Comparison of ENCODE assay signal across 13 cellular contexts in the genomic region with DNA sequence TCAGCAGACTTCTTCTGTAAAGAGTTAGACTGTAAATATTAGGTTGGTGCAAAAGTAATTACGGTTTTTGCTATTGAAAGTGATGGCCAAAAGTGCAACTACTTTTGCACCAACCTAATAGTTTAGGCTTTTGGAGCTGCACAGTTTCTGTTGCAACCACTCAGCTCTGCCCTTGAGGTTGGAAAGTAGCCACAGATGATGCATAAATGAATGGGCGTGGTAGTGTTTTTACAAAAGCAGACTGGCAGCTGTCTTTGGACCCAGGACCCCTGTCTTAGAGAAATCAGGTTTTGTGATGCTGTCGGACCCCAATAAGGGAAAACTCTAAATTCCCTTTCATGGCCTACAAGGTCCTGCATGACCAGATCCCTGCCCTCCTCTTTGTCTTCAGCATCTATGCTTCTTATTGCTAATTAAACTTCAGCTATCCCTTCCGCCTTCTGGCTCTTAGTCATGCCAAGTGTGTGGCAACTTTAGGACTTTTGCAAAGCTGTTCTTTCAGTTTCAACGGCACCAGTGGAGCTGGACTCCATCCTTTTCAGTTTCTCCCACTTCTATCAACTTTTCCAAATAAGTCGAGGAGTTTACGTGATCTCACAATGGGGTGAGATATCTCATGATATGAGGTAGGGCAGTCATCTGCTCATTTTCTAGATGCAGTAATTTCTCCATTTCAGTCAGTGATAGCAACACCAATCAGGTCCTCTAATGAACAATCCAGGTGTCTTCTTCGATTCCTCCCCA.
DNase-seq lines count a peak whose midpoint lies in the region; ATAC-seq and TF ChIP-seq lines count a peak whose summit lies in the region.
"Had no signal": no experiment of that assay in that cellular context is flagged by ENCODE, and none has a peak within 500 bp of the region (broad histone marks: within the 10 kb centered on the region; RNA-seq: fewer than 3 reads in every experiment).

No MANE protein-coding gene starts in this region.

- peak; percentile 16 for DNase-seq in activated CD4-positive, alpha-beta T cell treated with anti-CD3 and anti-CD28 coated beads, Interleukin-2, amount 10 ng/mL, durations not matched to agents 7 days and 5 days
- DNase-seq in activated CD4-positive, alpha-beta T cell treated with anti-CD3 and anti-CD28 coated beads, Interleukin-2, amount 50 U/mL, for 4 hours, result no peak
- DNase-seq in GM20000 (ENCODE audit: low spot score) (peak; percentile 20), NCI-H2196 (lab: John Stamatoyannopoulos, UW; ENCODE audit: unreplicated experiment) (no peak), COLO829 (ENCODE audit: low spot score) (no peak)
- peak; percentile 58 for DNase-seq in activated CD8-positive, alpha-beta T cell treated with anti-CD3 and anti-CD28 coated beads, Interleukin-2, amount 10 ng/mL, durations not matched to agents 7 days and 5 days
- DNase-seq: foreskin keratinocyte, NCI-H524, T-helper 9 cell, transverse colon had no signal

- H3K27ac ChIP-seq in neutrophil, result peak overlapping the region; percentile 25
- H3K27ac ChIP-seq: foreskin keratinocyte, skin epidermis, transverse colon had no signal

- peaks cover 36% of the 10 kb centered on the region for H3K4me1 Mint-ChIP-seq in activated CD4-positive, alpha-beta T cell treated with anti-CD3 and anti-CD28 coated beads, Interleukin-2, amount 10 ng/mL, durations not matched to agents 7 days and 5 days
- H3K4me1 Mint-ChIP-seq in activated CD8-positive, alpha-beta T cell treated with anti-CD3 and anti-CD28 coated beads, Interleukin-2, amount 10 ng/mL, durations not matched to agents 7 days and 5 days (ENCODE audit: low read depth), result peaks cover 40% of the 10 kb centered on the region

- TF ChIP-seq CTCF in GM20000 (IDR thresholded peaks at IDR 0.05; ENCODE audit: extremely low read depth, missing control alignments), result no peak
- TF ChIP-seq CTCF in neutrophil (IDR thresholded peaks at IDR 0.05), result no peak

- POLR2A ChIA-PET in activated CD4-positive, alpha-beta T cell treated with anti-CD3 and anti-CD28 coated beads, Interleukin-2, amount 10 ng/mL, durations not matched to agents 7 days and 5 days (lab: Charles Lee), result no interaction called here
- POLR2A ChIA-PET in activated CD8-positive, alpha-beta T cell treated with anti-CD3 and anti-CD28 coated beads, Interleukin-2, amount 10 ng/mL, durations not matched to agents 7 days and 5 days (lab: Charles Lee), result interaction anchor here (0.6 kb wide), 1 partner anchor 12 kb away, joined by 3 read pairs; no protein-coding TSS in a partner anchor

- no peaks in the 10 kb centered on the region for H3K9me3 ChIP-seq in neutrophil
- H3K9me3 ChIP-seq: transverse colon had no signal

- peaks cover 48% of the 10 kb centered on the region for H3K36me3 Mint-ChIP-seq in activated CD4-positive, alpha-beta T cell treated with anti-CD3 and anti-CD28 coated beads, Interleukin-2, amount 10 ng/mL, durations not matched to agents 7 days and 5 days (ENCODE audit: low read depth)
- H3K36me3 Mint-ChIP-seq in activated CD8-positive, alpha-beta T cell treated with anti-CD3 and anti-CD28 coated beads, Interleukin-2, amount 10 ng/mL, durations not matched to agents 7 days and 5 days (ENCODE audit: low read depth), result peaks cover 39% of the 10 kb centered on the region

- no peaks in the 10 kb centered on the region for H3K9me3 Mint-ChIP-seq in activated CD4-positive, alpha-beta T cell treated with anti-CD3 and anti-CD28 coated beads, Interleukin-2, amount 10 ng/mL, durations not matched to agents 7 days and 5 days
- H3K9me3 Mint-ChIP-seq in activated CD8-positive, alpha-beta T cell treated with anti-CD3 and anti-CD28 coated beads, Interleukin-2, amount 10 ng/mL, durations not matched to agents 7 days and 5 days (ENCODE audit: insufficient read depth), result no peaks in the 10 kb centered on the region

- peaks cover 5 to 20% of the 10 kb centered on the region in 2 experiments for H3K4me1 ChIP-seq in neutrophil (ENCODE audit: control insufficient read depth in 1 of 2, insufficient read depth in 1 of 2, low read depth in 1 of 2, low read length in 1 of 2)
- H3K4me1 ChIP-seq: foreskin keratinocyte, transverse colon had no signal

- H3K27me3 Mint-ChIP-seq in activated CD4-positive, alpha-beta T cell treated with anti-CD3 and anti-CD28 coated beads, Interleukin-2, amount 10 ng/mL, durations not matched to agents 7 days and 5 days, result no peaks in the 10 kb centered on the region
- H3K27me3 Mint-ChIP-seq in activated CD8-positive, alpha-beta T cell treated with anti-CD3 and anti-CD28 coated beads, Interleukin-2, amount 10 ng/mL, durations not matched to agents 7 days and 5 days (ENCODE audit: low read depth), result no peaks in the 10 kb centered on the region

- no peaks in the 10 kb centered on the region for H3K27me3 ChIP-seq in neutrophil
- H3K27me3 ChIP-seq: foreskin keratinocyte, transverse colon had no signal

- ATAC-seq in activated CD8-positive, alpha-beta T cell treated with anti-CD3 and anti-CD28 coated beads, Interleukin-2, amount 10 ng/mL, durations not matched to agents 7 days and 5 days, result peak; percentile 58
- ATAC-seq in HG02885 (IDR thresholded peaks at IDR 0.05; ENCODE audit: poor library complexity, unreplicated experiment), result no peak
- ATAC-seq: foreskin keratinocyte had no signal

- H3K27ac Mint-ChIP-seq in activated CD4-positive, alpha-beta T cell treated with anti-CD3 and anti-CD28 coated beads, Interleukin-2, amount 10 ng/mL, durations not matched to agents 7 days and 5 days, result no peak overlapping the region
- peak overlapping the region; percentile 85 for H3K27ac Mint-ChIP-seq in activated CD8-positive, alpha-beta T cell treated with anti-CD3 and anti-CD28 coated beads, Interleukin-2, amount 10 ng/mL, durations not matched to agents 7 days and 5 days

- H3K4me3 Mint-ChIP-seq in activated CD4-positive, alpha-beta T cell treated with anti-CD3 and anti-CD28 coated beads, Interleukin-2, amount 10 ng/mL, durations not matched to agents 7 days and 5 days, result no peak overlapping the region
- H3K4me3 Mint-ChIP-seq in activated CD8-positive, alpha-beta T cell treated with anti-CD3 and anti-CD28 coated beads, Interleukin-2, amount 10 ng/mL, durations not matched to agents 7 days and 5 days, result no peak overlapping the region

- CTCF ChIA-PET in activated CD4-positive, alpha-beta T cell treated with anti-CD3 and anti-CD28 coated beads, Interleukin-2, amount 10 ng/mL, durations not matched to agents 7 days and 5 days (lab: Charles Lee), result no interaction called here
- CTCF ChIA-PET in activated CD8-positive, alpha-beta T cell treated with anti-CD3 and anti-CD28 coated beads, Interleukin-2, amount 10 ng/mL, durations not matched to agents 7 days and 5 days (lab: Charles Lee), result interaction anchor here (0.9 to 1.5 kb wide), 3 partner anchors 23 to 102 kb away, joined by 3 to 6 read pairs (median 3); no protein-coding TSS in a partner anchor

- H3K4me3 ChIP-seq in neutrophil (ENCODE audit: low read depth in 1 of 2, low read length in 1 of 2), result no peak overlapping the region
- H3K4me3 ChIP-seq: skin epidermis, transverse colon had no signal

- no peaks in the 10 kb centered on the region for H3K36me3 ChIP-seq in neutrophil
- H3K36me3 ChIP-seq: transverse colon had no signal

Comparison
In these comparisons a context has a peak if more than half of its experiments do, and no peak if none do; other contexts are left out.
1. DNase-seq: peak in activated CD4-positive, alpha-beta T cell treated with anti-CD3 and anti-CD28 coated beads, Interleukin-2, amount 10 ng/mL, durations not matched to agents 7 days and 5 days (single experiment), GM20000 (single experiment) and activated CD8-positive, alpha-beta T cell treated with anti-CD3 and anti-CD28 coated beads, Interleukin-2, amount 10 ng/mL, durations not matched to agents 7 days and 5 days (single experiment); none in activated CD4-positive, alpha-beta T cell treated with anti-CD3 and anti-CD28 coated beads, Interleukin-2, amount 50 U/mL, for 4 hours (0 of 2), NCI-H2196 (single experiment) and COLO829 (single experiment).